32 cellular contexts compared by ENCODE assay signal in the genomic region with DNA sequence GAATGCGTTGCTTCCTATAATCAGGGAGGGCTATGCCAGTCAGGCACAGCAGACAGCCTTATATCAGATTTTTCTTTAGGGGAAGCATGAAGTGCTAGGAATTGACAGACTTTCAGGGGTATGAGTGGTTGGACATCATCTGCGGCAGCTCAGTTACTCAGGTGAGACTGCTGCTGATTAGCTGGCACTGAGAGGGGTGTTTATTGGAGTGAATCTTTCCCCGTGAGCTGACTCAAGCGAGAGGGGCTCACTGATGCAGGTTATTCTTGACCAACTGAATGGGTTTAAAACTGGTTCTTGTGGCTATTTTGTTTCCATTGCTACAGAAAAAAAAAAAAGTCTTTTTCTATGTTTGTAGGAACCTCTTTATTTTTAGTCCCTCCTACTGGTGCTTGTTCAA.
"Had no signal": no experiment of that assay in that cellular context is flagged by ENCODE, and none has a peak within 500 bp of the region (broad histone marks: within the 10 kb centered on the region; RNA-seq: fewer than 3 reads in every experiment).

No MANE protein-coding gene starts in this region.

- ATAC-seq: activated CD8-positive, alpha-beta memory T cell treated with anti-CD3 and anti-CD28 coated beads, Interleukin-2, amount 10 ng/mL, durations not matched to agents 7 days and 5 days; activated CD8-positive, alpha-beta T cell treated with anti-CD3 and anti-CD28 coated beads for 36 hours; activated naive CD8-positive, alpha-beta T cell treated with anti-CD3 and anti-CD28 coated beads, Interleukin-2, amount 50 U/mL, for 24 hours had no signal

- H3K36me3 Mint-ChIP-seq: activated CD4-positive, alpha-beta memory T cell treated with anti-CD3 and anti-CD28 coated beads for 36 hours; activated CD8-positive, alpha-beta memory T cell treated with anti-CD3 and anti-CD28 coated beads, Interleukin-2, amount 10 ng/mL, durations not matched to agents 7 days and 5 days; activated naive CD4-positive, alpha-beta T cell treated with anti-CD3 and anti-CD28 coated beads, Interleukin-2, amount 10 ng/mL, durations not matched to agents 7 days and 5 days; activated naive CD4-positive, alpha-beta T cell treated with anti-CD3 and anti-CD28 coated beads, Interleukin-2, amount 50 U/mL, for 24 hours; activated naive CD8-positive, alpha-beta T cell; activated naive CD8-positive, alpha-beta T cell treated with anti-CD3 and anti-CD28 coated beads, Interleukin-2, amount 10 ng/mL, durations not matched to agents 7 days and 5 days; brain had no signal

- H3K27me3 Mint-ChIP-seq: brain had no signal

- H3K9me3 Mint-ChIP-seq: activated CD4-positive, alpha-beta memory T cell treated with anti-CD3 and anti-CD28 coated beads for 36 hours; activated naive CD4-positive, alpha-beta T cell treated with anti-CD3 and anti-CD28 coated beads, Interleukin-2, amount 10 ng/mL, durations not matched to agents 7 days and 5 days; activated naive CD8-positive, alpha-beta T cell treated with anti-CD3 and anti-CD28 coated beads, Interleukin-2, amount 10 ng/mL, durations not matched to agents 7 days and 5 days; activated naive CD8-positive, alpha-beta T cell treated with anti-CD3 and anti-CD28 coated beads, Interleukin-2, amount 50 U/mL, for 24 hours; activated T-cell treated with anti-CD3 and anti-CD28 coated beads, Interleukin-2, amount 50 U/mL, for 24 hours; activated T-helper 2 cell treated with anti-CD3 and anti-CD28 coated beads, Interferon-gamma antibody, Interleukin-2, Interleukin-4, amounts not matched to agents 10 μg/mL and 5 μg/mL and 100 μg/mL, durations not matched to agents 14 hours and 24 hours and 36 hours; central memory CD8-positive, alpha-beta T cell; T-helper 1 cell treated with Interleukin-12 subunit alpha and Interleukin-12 subunit beta and Interleukin-4 antibody, amounts not matched to agents 30 μg/mL and 1 μg/mL, for 36 hours; T-helper 2 cell treated with Interferon-gamma antibody and Interleukin-4, amounts not matched to agents 5 μg/mL and 100 μg/mL, for 36 hours had no signal

- H3K4me1 Mint-ChIP-seq: activated B cell treated with CpG ODN at 0.5 μM for 24 hours; activated CD4-positive, alpha-beta T cell treated with anti-CD3 and anti-CD28 coated beads, Interleukin-2, amount 10 ng/mL, durations not matched to agents 24 days and 14 days; activated CD8-positive, alpha-beta memory T cell treated with anti-CD3 and anti-CD28 coated beads, Interleukin-2, amount 10 ng/mL, durations not matched to agents 7 days and 5 days; activated naive CD4-positive, alpha-beta T cell treated with anti-CD3 and anti-CD28 coated beads, Interleukin-2, amount 10 ng/mL, durations not matched to agents 7 days and 5 days; activated naive CD4-positive, alpha-beta T cell treated with anti-CD3 and anti-CD28 coated beads, Interleukin-2, amount 50 U/mL, for 24 hours; activated naive CD8-positive, alpha-beta T cell treated with anti-CD3 and anti-CD28 coated beads, Interleukin-2, amount 10 ng/mL, durations not matched to agents 7 days and 5 days; activated naive CD8-positive, alpha-beta T cell treated with anti-CD3 and anti-CD28 coated beads, Interleukin-2, amount 50 U/mL, for 24 hours; central memory CD8-positive, alpha-beta T cell had no signal

- H3K27ac Mint-ChIP-seq: activated B cell treated with CpG ODN at 0.5 μM for 24 hours; activated CD4-positive, alpha-beta memory T cell treated with anti-CD3 and anti-CD28 coated beads for 36 hours; activated CD4-positive, alpha-beta T cell treated with anti-CD3 and anti-CD28 coated beads, Interleukin-2, amount 10 ng/mL, durations not matched to agents 24 days and 14 days; activated CD8-positive, alpha-beta memory T cell treated with anti-CD3 and anti-CD28 coated beads, Interleukin-2, amount 10 ng/mL, durations not matched to agents 7 days and 5 days; activated CD8-positive, alpha-beta T cell treated with anti-CD3 and anti-CD28 coated beads for 36 hours; activated naive CD4-positive, alpha-beta T cell treated with anti-CD3 and anti-CD28 coated beads, Interleukin-2, amount 10 ng/mL, durations not matched to agents 7 days and 5 days; activated naive CD4-positive, alpha-beta T cell treated with anti-CD3 and anti-CD28 coated beads, Interleukin-2, amount 50 U/mL, for 24 hours; activated naive CD8-positive, alpha-beta T cell; activated naive CD8-positive, alpha-beta T cell treated with anti-CD3 and anti-CD28 coated beads, Interleukin-2, amount 10 ng/mL, durations not matched to agents 7 days and 5 days; activated naive CD8-positive, alpha-beta T cell treated with anti-CD3 and anti-CD28 coated beads, Interleukin-2, amount 50 U/mL, for 24 hours; activated T-cell treated with anti-CD3 and anti-CD28 coated beads, Interleukin-2, amount 50 U/mL, for 24 hours; activated T-helper 2 cell treated with anti-CD3 and anti-CD28 coated beads, Interferon-gamma antibody, Interleukin-2, Interleukin-4, amounts not matched to agents 10 μg/mL and 5 μg/mL and 100 μg/mL, durations not matched to agents 14 hours and 24 hours and 36 hours; T-helper 1 cell treated with Interleukin-12 subunit alpha and Interleukin-12 subunit beta and Interleukin-4 antibody, amounts not matched to agents 30 μg/mL and 1 μg/mL, for 36 hours; T-helper 2 cell treated with Interferon-gamma antibody and Interleukin-4, amounts not matched to agents 5 μg/mL and 100 μg/mL, for 36 hours had no signal

- DNase-seq: activated B cell treated with CpG ODN at 0.5 μM for 24 hours; activated CD4-positive, alpha-beta memory T cell treated with anti-CD3 and anti-CD28 coated beads for 36 hours; activated CD4-positive, alpha-beta T cell treated with anti-CD3 and anti-CD28 coated beads for 4 hours; activated CD4-positive, alpha-beta T cell treated with anti-CD3 and anti-CD28 coated beads, Interleukin-2, amount 10 ng/mL, durations not matched to agents 24 days and 14 days; activated CD4-positive, alpha-beta T cell treated with anti-CD3 and anti-CD28 coated beads, Interleukin-2, amount 50 U/mL, for 1 hour; activated CD4-positive, alpha-beta T cell treated with anti-CD3 and anti-CD28 coated beads, Interleukin-2, amount 50 U/mL, for 4 hours; activated CD4-positive, CD25-positive, alpha-beta regulatory T cell treated with anti-CD3 and anti-CD28 coated beads, Interleukin-2, amount 50 U/mL, for 72 hours; activated CD8-positive, alpha-beta memory T cell treated with anti-CD3 and anti-CD28 coated beads, Interleukin-2, amount 10 ng/mL, durations not matched to agents 7 days and 5 days; activated CD8-positive, alpha-beta memory T cell treated with anti-CD3 and anti-CD28 coated beads, Interleukin-2, amount 50 U/mL, for 48 hours; activated CD8-positive, alpha-beta T cell treated with anti-CD3 and anti-CD28 coated beads for 36 hours; activated effector memory CD4-positive, alpha-beta T cell treated with Interleukin-2 at 50 U/mL for 16 hours; activated gamma-delta T cell; activated naive CD4-positive, alpha-beta T cell treated with anti-CD3 and anti-CD28 coated beads, Interleukin-2, amount 10 ng/mL, durations not matched to agents 7 days and 5 days; activated naive CD4-positive, alpha-beta T cell treated with Interleukin-2 at 50 U/mL for 16 hours; activated naive CD8-positive, alpha-beta T cell treated with anti-CD3 and anti-CD28 coated beads, Interleukin-2, amount 10 ng/mL, durations not matched to agents 7 days and 5 days; activated naive CD8-positive, alpha-beta T cell treated with anti-CD3 and anti-CD28 coated beads, Interleukin-2, amount 50 U/mL, for 24 hours; activated T-cell treated with anti-CD3 and anti-CD28 coated beads, Interleukin-2, amount 50 U/mL, for 24 hours; activated T-cell treated with anti-CD3 and anti-CD28 coated beads, Interleukin-2, amount 50 U/mL, for 48 hours; amygdala; anterior cingulate cortex; caudate nucleus; cerebellar nuclear complex; T-helper 1 cell; T-helper 2 cell; T-helper 9 cell had no signal

- H3K4me3 Mint-ChIP-seq: activated B cell treated with CpG ODN at 0.5 μM for 24 hours; activated CD4-positive, alpha-beta memory T cell treated with anti-CD3 and anti-CD28 coated beads for 36 hours; activated CD4-positive, alpha-beta T cell treated with anti-CD3 and anti-CD28 coated beads, Interleukin-2, amount 10 ng/mL, durations not matched to agents 24 days and 14 days; activated CD8-positive, alpha-beta memory T cell treated with anti-CD3 and anti-CD28 coated beads, Interleukin-2, amount 10 ng/mL, durations not matched to agents 7 days and 5 days; activated CD8-positive, alpha-beta T cell treated with anti-CD3 and anti-CD28 coated beads for 36 hours; activated naive CD4-positive, alpha-beta T cell treated with anti-CD3 and anti-CD28 coated beads, Interleukin-2, amount 10 ng/mL, durations not matched to agents 7 days and 5 days; activated naive CD4-positive, alpha-beta T cell treated with anti-CD3 and anti-CD28 coated beads, Interleukin-2, amount 50 U/mL, for 24 hours; activated naive CD8-positive, alpha-beta T cell; activated naive CD8-positive, alpha-beta T cell treated with anti-CD3 and anti-CD28 coated beads, Interleukin-2, amount 10 ng/mL, durations not matched to agents 7 days and 5 days; activated naive CD8-positive, alpha-beta T cell treated with anti-CD3 and anti-CD28 coated beads, Interleukin-2, amount 50 U/mL, for 24 hours; activated T-cell treated with anti-CD3 and anti-CD28 coated beads, Interleukin-2, amount 50 U/mL, for 24 hours; central memory CD8-positive, alpha-beta T cell; T-helper 1 cell treated with Interleukin-12 subunit alpha and Interleukin-12 subunit beta and Interleukin-4 antibody, amounts not matched to agents 30 μg/mL and 1 μg/mL, for 36 hours; T-helper 2 cell treated with Interferon-gamma antibody and Interleukin-4, amounts not matched to agents 5 μg/mL and 100 μg/mL, for 36 hours had no signal
